ENCODE assay signal across 28 cellular contexts in the genomic region with DNA sequence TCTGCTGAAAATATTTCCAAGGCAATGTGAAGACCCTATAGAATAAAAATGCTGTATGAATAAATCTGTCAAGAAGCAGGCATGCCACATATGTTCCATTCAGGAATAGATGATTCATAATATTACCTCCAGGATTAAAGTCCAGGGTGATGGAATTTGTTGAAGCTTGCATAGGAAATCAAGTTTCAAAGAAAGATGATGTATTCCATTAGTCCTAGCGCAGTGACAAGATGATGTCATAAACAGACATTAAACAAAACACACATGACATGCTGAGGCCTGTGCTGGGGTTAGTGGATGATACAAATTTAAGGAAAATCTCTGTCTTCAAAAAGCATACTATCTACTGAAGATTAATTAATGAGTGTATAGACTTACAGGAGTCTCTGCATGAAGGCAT.
"Had no signal": no experiment of that assay in that cellular context is flagged by ENCODE, and none has a peak within 500 bp of the region (broad histone marks: within the 10 kb centered on the region; RNA-seq: fewer than 3 reads in every experiment).

No MANE protein-coding gene starts in this region.

- H3K36me3 ChIP-seq: colonic mucosa, esophagus muscularis mucosa, esophagus squamous epithelium, gastrocnemius medialis, gastroesophageal sphincter, heart left ventricle, heart right ventricle had no signal

- H3K27me3 ChIP-seq: colonic mucosa, dorsolateral prefrontal cortex, esophagus muscularis mucosa, esophagus squamous epithelium, gastrocnemius medialis, gastroesophageal sphincter, heart left ventricle, heart right ventricle had no signal

- H3K9me3 Mint-ChIP-seq: dendritic cell treated with granulocyte-macrophage colony-stimulating factor and Interleukin-4, amounts not matched to agents 40 ng/mL and 50 ng/mL, for 4 days; endodermal cell had no signal

- ATAC-seq: effector memory CD8-positive, alpha-beta T cell; esophagus mucosa; gastrocnemius medialis; gastroesophageal sphincter; heart left ventricle; heart right ventricle had no signal

- FAIRE-seq: colon, endometrium, endothelial cell of umbilical vein, frontal cortex had no signal

- H3K4me3 ChIP-seq: colonic mucosa, coronary artery, dorsolateral prefrontal cortex, esophagus muscularis mucosa, esophagus squamous epithelium, gastrocnemius medialis, gastroesophageal sphincter, heart left ventricle, heart right ventricle had no signal

- H3K4me3 Mint-ChIP-seq: dendritic cell treated with granulocyte-macrophage colony-stimulating factor and Interleukin-4, amounts not matched to agents 40 ng/mL and 50 ng/mL, for 4 days; effector memory CD8-positive, alpha-beta T cell; endodermal cell had no signal

- H3K27me3 Mint-ChIP-seq: dendritic cell treated with granulocyte-macrophage colony-stimulating factor and Interleukin-4, amounts not matched to agents 40 ng/mL and 50 ng/mL, for 4 days; effector memory CD8-positive, alpha-beta T cell had no signal

- H3K27ac Mint-ChIP-seq: dendritic cell treated with granulocyte-macrophage colony-stimulating factor and Interleukin-4, amounts not matched to agents 40 ng/mL and 50 ng/mL, for 4 days; effector memory CD8-positive, alpha-beta T cell; endodermal cell had no signal

- H3K4me1 ChIP-seq: colonic mucosa, esophagus muscularis mucosa, esophagus squamous epithelium, gastrocnemius medialis, gastroesophageal sphincter, heart left ventricle, heart right ventricle had no signal

- DNase-seq: colonic mucosa; cortex of kidney; dermis blood vessel endothelial cell; dorsolateral prefrontal cortex; effector CD4-positive, alpha-beta T cell; effector CD8-positive, alpha-beta T cell; effector memory CD4-positive, alpha-beta T cell; effector memory CD8-positive, alpha-beta T cell; endodermal cell; erythroblast; esophagus squamous epithelium; foreskin fibroblast; foreskin melanocyte; gastrocnemius medialis; glutamatergic neuron; head of caudate nucleus; heart left ventricle; heart right ventricle had no signal

- H3K27ac ChIP-seq: colonic mucosa, coronary artery, dorsolateral prefrontal cortex, epithelial cell of prostate, esophagus muscularis mucosa, esophagus squamous epithelium, gastrocnemius medialis, gastroesophageal sphincter, heart left ventricle, heart right ventricle had no signal

- H3K9me3 ChIP-seq: colonic mucosa, esophagus muscularis mucosa, esophagus squamous epithelium, gastrocnemius medialis, gastroesophageal sphincter, heart left ventricle had no signal
